In genomic region chr6:26140967-26141294, GRCh38 we compare ENCODE assay signal across 1 cellular context.
TF ChIP-seq lines count a peak whose summit lies in the region.

No MANE protein-coding gene starts in this region.

TF ChIP-seq in HepG2, 621 proteins besides CTCF, POLR2A, EP300 and RAD21:
- TF ChIP-seq, protein P1, sequence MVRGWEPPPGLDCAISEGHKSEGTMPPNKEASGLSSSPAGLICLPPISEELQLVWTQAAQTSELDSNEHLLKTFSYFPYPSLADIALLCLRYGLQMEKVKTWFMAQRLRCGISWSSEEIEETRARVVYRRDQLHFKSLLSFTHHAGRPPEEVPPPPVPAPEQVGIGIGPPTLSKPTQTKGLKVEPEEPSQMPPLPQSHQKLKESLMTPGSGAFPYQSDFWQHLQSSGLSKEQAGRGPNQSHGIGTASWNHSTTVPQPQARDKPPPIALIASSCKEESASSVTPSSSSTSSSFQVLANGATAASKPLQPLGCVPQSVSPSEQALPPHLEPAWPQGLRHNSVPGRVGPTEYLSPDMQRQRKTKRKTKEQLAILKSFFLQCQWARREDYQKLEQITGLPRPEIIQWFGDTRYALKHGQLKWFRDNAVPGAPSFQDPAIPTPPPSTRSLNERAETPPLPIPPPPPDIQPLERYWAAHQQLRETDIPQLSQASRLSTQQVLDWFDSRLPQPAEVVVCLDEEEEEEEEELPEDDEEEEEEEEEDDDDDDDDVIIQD (CRISPR knock-in tag; IDR thresholded peaks at IDR 0.05; ENCODE audit: low read depth), result no peak
- no peak for TF ChIP-seq AKAP8 (CRISPR knock-in tag; IDR thresholded peaks at IDR 0.05)
- TF ChIP-seq BHLHE40 (IDR thresholded peaks at IDR 0.05; ENCODE audit: low read length), result no peak
- TF ChIP-seq HNRNPUL1 (IDR thresholded peaks at IDR 0.05; ENCODE audit: low read depth, low read length), result no peak
TF ChIP-seq in HepG2: peak in this region for 0.
